ENCODE assay signal across 12 cellular contexts in genomic region chr17:8791910-8792270, GRCh38. TPM values are rescaled to one million over a fixed set of nuclear protein-coding genes. Genes with fewer than 3 reads are reported as not detected.
DNase-seq lines count a peak whose midpoint lies in the region; ATAC-seq lines count a peak whose summit lies in the region.
"Had no signal": no experiment of that assay in that cellular context is flagged by ENCODE, and none has a peak within 500 bp of the region (broad histone marks: within the 10 kb centered on the region; RNA-seq: fewer than 3 reads in every experiment).

No MANE protein-coding gene starts in this region.

- no peaks in the 10 kb centered on the region for H3K36me3 Mint-ChIP-seq in activated T-cell treated with anti-CD3 and anti-CD28 coated beads, Interleukin-2, amount 50 U/mL, for 4 hours (ENCODE audit: insufficient read depth)
- no peaks in the 10 kb centered on the region for H3K36me3 Mint-ChIP-seq in activated T-cell treated with anti-CD3 and anti-CD28 coated beads, Interleukin-2, amount 50 U/mL, for 24 hours (ENCODE audit: low read depth)
- H3K36me3 Mint-ChIP-seq: activated CD4-positive, alpha-beta memory T cell treated with anti-CD3 and anti-CD28 coated beads for 36 hours had no signal

- peaks cover 4% of the 10 kb centered on the region for H3K27me3 Mint-ChIP-seq in activated T-cell treated with anti-CD3 and anti-CD28 coated beads, Interleukin-2, amount 50 U/mL, for 4 hours (ENCODE audit: low read depth)
- no peaks in the 10 kb centered on the region for H3K27me3 Mint-ChIP-seq in activated T-cell treated with anti-CD3 and anti-CD28 coated beads, Interleukin-2, amount 50 U/mL, for 24 hours

- no peak for DNase-seq in activated T-cell treated with anti-CD3 and anti-CD28 coated beads, Interleukin-2, amount 50 U/mL, for 4 hours
- no peak for DNase-seq in activated T-cell treated with anti-CD3 and anti-CD28 coated beads, Interleukin-2, amount 50 U/mL, for 24 hours
- DNase-seq in RKO (ENCODE audit: low spot score) = peak; percentile 54
- peak; percentile 49 for DNase-seq in fibroblast of gingiva (ENCODE audit: low read depth)
- DNase-seq in stromal cell of bone marrow (ENCODE audit: low read depth) = peak; percentile 62
- no peak for DNase-seq in OCI-M2 (lab: John Stamatoyannopoulos, UW; ENCODE audit: unreplicated experiment)
- DNase-seq in stimulated activated CD4-positive, alpha-beta T cell treated with anti-CD3 and anti-CD28 coated beads, Interleukin-4, amount 100 ng/mL, for 24 hours = no peak
- DNase-seq: activated CD4-positive, alpha-beta memory T cell treated with anti-CD3 and anti-CD28 coated beads for 36 hours; SHP77 had no signal

- no peak overlapping the region for H3K27ac Mint-ChIP-seq in activated T-cell treated with anti-CD3 and anti-CD28 coated beads, Interleukin-2, amount 50 U/mL, for 24 hours
- H3K27ac Mint-ChIP-seq: activated CD4-positive, alpha-beta memory T cell treated with anti-CD3 and anti-CD28 coated beads for 36 hours had no signal

- peak; percentile 55 to 66 for ATAC-seq in activated T-cell treated with anti-CD3 and anti-CD28 coated beads, Interleukin-2, amount 50 U/mL, for 4 hours
- no peak for ATAC-seq in HG02571 (IDR thresholded peaks at IDR 0.05; ENCODE audit: unreplicated experiment)
- ATAC-seq: sciatic nerve had no signal

- no peak overlapping the region for H3K4me3 Mint-ChIP-seq in activated T-cell treated with anti-CD3 and anti-CD28 coated beads, Interleukin-2, amount 50 U/mL, for 4 hours
- no peak overlapping the region for H3K4me3 Mint-ChIP-seq in activated T-cell treated with anti-CD3 and anti-CD28 coated beads, Interleukin-2, amount 50 U/mL, for 24 hours
- H3K4me3 Mint-ChIP-seq: activated CD4-positive, alpha-beta memory T cell treated with anti-CD3 and anti-CD28 coated beads for 36 hours had no signal

- H3K4me1 Mint-ChIP-seq in activated T-cell treated with anti-CD3 and anti-CD28 coated beads, Interleukin-2, amount 50 U/mL, for 4 hours (ENCODE audit: low read depth) = no peaks in the 10 kb centered on the region
- peaks cover 3% of the 10 kb centered on the region for H3K4me1 Mint-ChIP-seq in activated T-cell treated with anti-CD3 and anti-CD28 coated beads, Interleukin-2, amount 50 U/mL, for 24 hours (ENCODE audit: low read depth)

- H3K9me3 Mint-ChIP-seq in activated T-cell treated with anti-CD3 and anti-CD28 coated beads, Interleukin-2, amount 50 U/mL, for 4 hours = peaks cover 3% of the 10 kb centered on the region
- peaks cover 10% of the 10 kb centered on the region for H3K9me3 Mint-ChIP-seq in activated T-cell treated with anti-CD3 and anti-CD28 coated beads, Interleukin-2, amount 50 U/mL, for 24 hours

RNA-seq across cellular contexts. Expression of gene MFSD6L, which starts 7.3 kb away (rescaled TPM):
- total RNA-seq in activated T-cell treated with anti-CD3 and anti-CD28 coated beads, Interleukin-2, amount 50 U/mL, for 4 hours = under 1 TPM in 1 of 3 donors, not detected in 2; 0.08 TPM
- total RNA-seq: activated CD4-positive, alpha-beta memory T cell treated with anti-CD3 and anti-CD28 coated beads for 36 hours; ascending aorta; sciatic nerve had no signal

RNA-seq across cellular contexts. Expression of gene SPDYE4, which starts 33.5 kb away (rescaled TPM):
- total RNA-seq in activated T-cell treated with anti-CD3 and anti-CD28 coated beads, Interleukin-2, amount 50 U/mL, for 4 hours = not detected
- total RNA-seq: activated CD4-positive, alpha-beta memory T cell treated with anti-CD3 and anti-CD28 coated beads for 36 hours; ascending aorta; sciatic nerve had no signal

RNA-seq across cellular contexts. Expression of gene CCDC42, which starts 47.3 kb away (rescaled TPM):
- total RNA-seq in activated T-cell treated with anti-CD3 and anti-CD28 coated beads, Interleukin-2, amount 50 U/mL, for 4 hours = not detected
- total RNA-seq: ascending aorta, sciatic nerve had no signal

Comparison
In these comparisons a context has a peak if more than half of its experiments do, and no peak if none do; other contexts are left out.
1. DNase-seq: peak in RKO (single experiment), fibroblast of gingiva (single experiment) and stromal cell of bone marrow (single experiment); none in activated T-cell treated with anti-CD3 and anti-CD28 coated beads, Interleukin-2, amount 50 U/mL, for 4 hours (single experiment), activated T-cell treated with anti-CD3 and anti-CD28 coated beads, Interleukin-2, amount 50 U/mL, for 24 hours (single experiment), OCI-M2 (single experiment) and stimulated activated CD4-positive, alpha-beta T cell treated with anti-CD3 and anti-CD28 coated beads, Interleukin-4, amount 100 ng/mL, for 24 hours (single experiment).